Comparison of ENCODE assay signal across 30 cellular contexts in the genomic region with DNA sequence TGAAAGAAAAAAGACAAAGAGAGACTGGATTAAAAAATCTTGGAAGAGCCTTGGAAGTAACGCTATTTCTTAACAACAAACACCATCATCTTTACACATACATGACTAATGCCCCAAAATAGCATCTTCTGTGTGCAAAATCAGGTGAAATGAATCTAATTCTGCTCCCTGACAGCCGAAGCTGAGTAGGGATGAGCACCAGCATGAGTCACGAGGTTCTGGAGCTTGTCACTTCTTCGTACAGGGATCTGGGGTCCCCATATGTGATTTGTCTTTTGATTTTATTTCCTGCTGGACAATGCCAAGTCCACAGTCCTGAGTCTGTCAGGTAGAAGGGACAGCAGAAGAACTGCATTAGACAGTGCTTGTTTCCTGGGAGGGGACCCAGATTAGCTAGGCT. TPM values are rescaled to one million over a fixed set of nuclear protein-coding genes. Genes with fewer than 3 reads are reported as not detected.
"Had no signal": no experiment of that assay in that cellular context is flagged by ENCODE, and none has a peak within 500 bp of the region (broad histone marks: within the 10 kb centered on the region; RNA-seq: fewer than 3 reads in every experiment).

No MANE protein-coding gene starts in this region.

- H3K9me3 Mint-ChIP-seq: activated CD4-positive, alpha-beta memory T cell treated with anti-CD3 and anti-CD28 coated beads, Interleukin-2, amount 10 ng/mL, durations not matched to agents 7 days and 5 days; activated CD4-positive, alpha-beta T cell treated with anti-CD3 and anti-CD28 coated beads, Interleukin-2, amount 10 ng/mL, durations not matched to agents 7 days and 5 days; activated naive CD4-positive, alpha-beta T cell treated with anti-CD3 and anti-CD28 coated beads, Interleukin-2, amount 50 U/mL, for 24 hours; activated naive CD8-positive, alpha-beta T cell treated with anti-CD3 and anti-CD28 coated beads for 36 hours; activated naive CD8-positive, alpha-beta T cell treated with anti-CD3 and anti-CD28 coated beads, Interleukin-2, amount 50 U/mL, for 24 hours; activated T-cell treated with anti-CD3 and anti-CD28 coated beads, Interleukin-2, amount 50 U/mL, for 4 hours; activated T-helper 17 cell treated with anti-CD3 and anti-CD28 coated beads, Interleukin-2, amount 50 U/mL, for 72 hours had no signal

- H3K27me3 Mint-ChIP-seq: activated CD4-positive, alpha-beta memory T cell treated with anti-CD3 and anti-CD28 coated beads, Interleukin-2, amount 10 ng/mL, durations not matched to agents 7 days and 5 days; activated CD4-positive, alpha-beta T cell treated with anti-CD3 and anti-CD28 coated beads, Interleukin-2, amount 10 ng/mL, durations not matched to agents 7 days and 5 days; activated naive CD4-positive, alpha-beta T cell treated with anti-CD3 and anti-CD28 coated beads, Interleukin-2, amount 50 U/mL, for 24 hours; activated naive CD8-positive, alpha-beta T cell treated with anti-CD3 and anti-CD28 coated beads for 36 hours; activated naive CD8-positive, alpha-beta T cell treated with anti-CD3 and anti-CD28 coated beads, Interleukin-2, amount 50 U/mL, for 24 hours; activated T-helper 17 cell treated with anti-CD3 and anti-CD28 coated beads, Interleukin-2, amount 50 U/mL, for 72 hours had no signal

- H3K36me3 ChIP-seq: adrenal gland, colonic mucosa, heart left ventricle had no signal

- H3K27me3 ChIP-seq: adrenal gland, body of pancreas, colonic mucosa, heart left ventricle had no signal

- H3K4me1 ChIP-seq: adrenal gland, body of pancreas, colonic mucosa, heart left ventricle had no signal

- H3K4me3 Mint-ChIP-seq: activated CD4-positive, alpha-beta memory T cell treated with anti-CD3 and anti-CD28 coated beads, Interleukin-2, amount 10 ng/mL, durations not matched to agents 7 days and 5 days; activated CD4-positive, alpha-beta T cell treated with anti-CD3 and anti-CD28 coated beads, Interleukin-2, amount 10 ng/mL, durations not matched to agents 7 days and 5 days; activated naive CD4-positive, alpha-beta T cell treated with anti-CD3 and anti-CD28 coated beads, Interleukin-2, amount 50 U/mL, for 24 hours; activated naive CD8-positive, alpha-beta T cell treated with anti-CD3 and anti-CD28 coated beads for 36 hours; activated naive CD8-positive, alpha-beta T cell treated with anti-CD3 and anti-CD28 coated beads, Interleukin-2, amount 50 U/mL, for 24 hours; activated T-cell treated with anti-CD3 and anti-CD28 coated beads, Interleukin-2, amount 50 U/mL, for 4 hours; activated T-helper 17 cell treated with anti-CD3 and anti-CD28 coated beads, Interleukin-2, amount 50 U/mL, for 72 hours; WTC11 had no signal

- H3K4me3 ChIP-seq: adrenal gland, body of pancreas, colonic mucosa, heart left ventricle had no signal

- DNase-seq: activated CD4-positive, alpha-beta memory T cell treated with anti-CD3 and anti-CD28 coated beads, Interleukin-2, amount 10 ng/mL, durations not matched to agents 7 days and 5 days; activated CD4-positive, alpha-beta T cell treated with anti-CD3 and anti-CD28 coated beads for 1 hour; activated CD4-positive, alpha-beta T cell treated with anti-CD3 and anti-CD28 coated beads for 4 hours; activated CD4-positive, alpha-beta T cell treated with anti-CD3 and anti-CD28 coated beads, Interleukin-2, amount 10 ng/mL, durations not matched to agents 7 days and 5 days; activated CD4-positive, alpha-beta T cell treated with anti-CD3 and anti-CD28 coated beads, Interleukin-2, amount 50 U/mL, for 4 hours; activated CD8-positive, alpha-beta memory T cell treated with anti-CD3 and anti-CD28 coated beads, Interleukin-2, amount 50 U/mL, for 48 hours; activated effector memory CD4-positive, alpha-beta T cell treated with Interleukin-2 at 50 U/mL for 16 hours; activated gamma-delta T cell treated with Interleukin-2 at 50 U/mL for 16 hours; activated naive CD4-positive, alpha-beta T cell treated with Interleukin-2 at 50 U/mL for 16 hours; activated naive CD8-positive, alpha-beta T cell treated with anti-CD3 and anti-CD28 coated beads for 36 hours; activated naive CD8-positive, alpha-beta T cell treated with anti-CD3 and anti-CD28 coated beads, Interleukin-2, amount 50 U/mL, for 24 hours; activated T-cell treated with anti-CD3 and anti-CD28 coated beads, Interleukin-2, amount 50 U/mL, for 4 hours; adrenal gland; aorta; body of pancreas; central memory CD4-positive, alpha-beta T cell; cerebellar nuclear complex; colonic mucosa; effector CD8-positive, alpha-beta T cell; foreskin fibroblast; heart left ventricle; T-helper 2 cell had no signal

- ATAC-seq: activated naive CD8-positive, alpha-beta T cell treated with anti-CD3 and anti-CD28 coated beads, Interleukin-2, amount 50 U/mL, for 24 hours; activated T-cell treated with anti-CD3 and anti-CD28 coated beads, Interleukin-2, amount 50 U/mL, for 4 hours; activated T-helper 17 cell treated with anti-CD3 and anti-CD28 coated beads, Interleukin-2, amount 50 U/mL, for 72 hours; body of pancreas; esophagus mucosa; heart left ventricle; WTC11 had no signal

- H3K9me3 ChIP-seq: adrenal gland, body of pancreas, colonic mucosa, heart left ventricle had no signal

- H3K36me3 Mint-ChIP-seq: activated naive CD4-positive, alpha-beta T cell treated with anti-CD3 and anti-CD28 coated beads, Interleukin-2, amount 50 U/mL, for 24 hours; activated naive CD8-positive, alpha-beta T cell treated with anti-CD3 and anti-CD28 coated beads for 36 hours; WTC11 had no signal

- H3K27ac Mint-ChIP-seq: activated CD4-positive, alpha-beta memory T cell treated with anti-CD3 and anti-CD28 coated beads, Interleukin-2, amount 10 ng/mL, durations not matched to agents 7 days and 5 days; activated CD4-positive, alpha-beta T cell treated with anti-CD3 and anti-CD28 coated beads, Interleukin-2, amount 10 ng/mL, durations not matched to agents 7 days and 5 days; activated naive CD4-positive, alpha-beta T cell treated with anti-CD3 and anti-CD28 coated beads, Interleukin-2, amount 50 U/mL, for 24 hours; activated naive CD8-positive, alpha-beta T cell treated with anti-CD3 and anti-CD28 coated beads for 36 hours; activated naive CD8-positive, alpha-beta T cell treated with anti-CD3 and anti-CD28 coated beads, Interleukin-2, amount 50 U/mL, for 24 hours; activated T-helper 17 cell treated with anti-CD3 and anti-CD28 coated beads, Interleukin-2, amount 50 U/mL, for 72 hours; WTC11 had no signal

- H3K27ac ChIP-seq: adrenal gland, body of pancreas, colonic mucosa, heart left ventricle, VCaP had no signal

RNA-seq across cellular contexts. Expression of a gene that starts 56.6 kb away (rescaled TPM):
- total RNA-seq: activated CD4-positive, alpha-beta memory T cell treated with anti-CD3 and anti-CD28 coated beads, Interleukin-2, amount 10 ng/mL, durations not matched to agents 7 days and 5 days; activated CD4-positive, alpha-beta T cell treated with anti-CD3 and anti-CD28 coated beads, Interleukin-2, amount 10 ng/mL, durations not matched to agents 7 days and 5 days; activated naive CD8-positive, alpha-beta T cell treated with anti-CD3 and anti-CD28 coated beads for 36 hours; activated T-cell treated with anti-CD3 and anti-CD28 coated beads, Interleukin-2, amount 50 U/mL, for 4 hours; activated T-helper 17 cell treated with anti-CD3 and anti-CD28 coated beads, Interleukin-2, amount 50 U/mL, for 72 hours; aorta; body of pancreas; colonic mucosa; dermis microvascular lymphatic vessel endothelial cell; epithelial cell of proximal tubule; esophagus mucosa; T-helper 1 cell treated with Interleukin-12 subunit alpha and Interleukin-12 subunit beta and Interleukin-4 antibody, amounts not matched to agents 30 ng/mL and 1 ng/mL, for 36 hours had no signal
- polyA plus RNA-seq: aorta had no signal
